In genomic region chr1:26597629-26598039, GRCh38 we compare ENCODE assay signal across 8 cellular contexts.
DNase-seq lines count a peak whose midpoint lies in the region; ATAC-seq and TF ChIP-seq lines count a peak whose summit lies in the region.

No MANE protein-coding gene starts in this region.

- 3 to 5% methylated on average over 2 of the region's 2 CpGs for WGBS in esophagus squamous epithelium, 2 donors

- TF ChIP-seq POLR2A in esophagus squamous epithelium (IDR thresholded peaks at IDR 0.05) = no peak

- no peak overlapping the region for H3K4me3 ChIP-seq in esophagus squamous epithelium

- H3K4me1 ChIP-seq in esophagus squamous epithelium = peaks cover 0 to 20% (median 4%) of the 10 kb centered on the region in 3 donors

- intact Hi-C loops in esophagus squamous epithelium (cut with DNase I) = no loop called here

- DNase-seq in DMS79 treated with DMSO at 0.1 percent for 48 hours (lab: John Stamatoyannopoulos, UW) (peak; percentile 54), DMS79 (lab: John Stamatoyannopoulos, UW) (no peak), SK-MEL-5 (ENCODE audit: low read depth, low spot score) (peak; percentile 73), esophagus squamous epithelium (lab: John Stamatoyannopoulos, UW) (no peak), osteocyte (ENCODE audit: extremely low spot score, unreplicated experiment) (no peak)

- no peaks in the 10 kb centered on the region for H3K4me1 Mint-ChIP-seq in osteocyte (ENCODE audit: unreplicated experiment)

- H3K9me3 Mint-ChIP-seq in osteocyte (ENCODE audit: unreplicated experiment) = no peaks in the 10 kb centered on the region

- no peaks in the 10 kb centered on the region for H3K36me3 Mint-ChIP-seq in osteocyte (ENCODE audit: unreplicated experiment)

- no peak overlapping the region for H3K27ac ChIP-seq in esophagus squamous epithelium

- ATAC-seq in HG02981 (IDR thresholded peaks at IDR 0.05; ENCODE audit: unreplicated experiment) (no peak), HG03196 (IDR thresholded peaks at IDR 0.05; ENCODE audit: unreplicated experiment) (no peak)

- no peaks in the 10 kb centered on the region for H3K9me3 ChIP-seq in esophagus squamous epithelium

- in situ Hi-C loops in SK-MEL-5 (cut with HindIII; ENCODE audit: low pct_unique_long_range_greater_than_20kb, low sequenced_read_pairs) = no loop called here

- no peak overlapping the region for H3K27ac Mint-ChIP-seq in osteocyte (ENCODE audit: unreplicated experiment)

- no peaks in the 10 kb centered on the region for H3K36me3 ChIP-seq in esophagus squamous epithelium

- peaks cover 16% of the 10 kb centered on the region for H3K27me3 Mint-ChIP-seq in osteocyte (ENCODE audit: unreplicated experiment)

- H3K4me3 Mint-ChIP-seq in osteocyte (ENCODE audit: unreplicated experiment) = no peak overlapping the region

- TF ChIP-seq CTCF in LNCAP (IDR thresholded peaks at IDR 0.05) (peak; percentile 37; the same call in 1 of the 2 replicates), esophagus squamous epithelium (IDR thresholded peaks at IDR 0.05) (peak; percentile 49 to 84 (median 69)), osteocyte (IDR thresholded peaks at IDR 0.05) (peak; percentile 69)

- H3K27me3 ChIP-seq in esophagus squamous epithelium = peaks cover 0 to 40% (median 0%) of the 10 kb centered on the region in 4 donors

Comparison
In these comparisons a context has a peak if more than half of its experiments do, and no peak if none do; other contexts are left out.
1. DNase-seq: peak in DMS79 treated with DMSO at 0.1 percent for 48 hours (single experiment) and SK-MEL-5 (single experiment); none in DMS79 (single experiment), esophagus squamous epithelium (single experiment) and osteocyte (single experiment).
2. Peak in every context shown above with its lines, with median percentiles within 50 percentile points of each other: CTCF ChIP-seq.